Comparison of ENCODE assay signal across 9 cellular contexts in the genomic region with DNA sequence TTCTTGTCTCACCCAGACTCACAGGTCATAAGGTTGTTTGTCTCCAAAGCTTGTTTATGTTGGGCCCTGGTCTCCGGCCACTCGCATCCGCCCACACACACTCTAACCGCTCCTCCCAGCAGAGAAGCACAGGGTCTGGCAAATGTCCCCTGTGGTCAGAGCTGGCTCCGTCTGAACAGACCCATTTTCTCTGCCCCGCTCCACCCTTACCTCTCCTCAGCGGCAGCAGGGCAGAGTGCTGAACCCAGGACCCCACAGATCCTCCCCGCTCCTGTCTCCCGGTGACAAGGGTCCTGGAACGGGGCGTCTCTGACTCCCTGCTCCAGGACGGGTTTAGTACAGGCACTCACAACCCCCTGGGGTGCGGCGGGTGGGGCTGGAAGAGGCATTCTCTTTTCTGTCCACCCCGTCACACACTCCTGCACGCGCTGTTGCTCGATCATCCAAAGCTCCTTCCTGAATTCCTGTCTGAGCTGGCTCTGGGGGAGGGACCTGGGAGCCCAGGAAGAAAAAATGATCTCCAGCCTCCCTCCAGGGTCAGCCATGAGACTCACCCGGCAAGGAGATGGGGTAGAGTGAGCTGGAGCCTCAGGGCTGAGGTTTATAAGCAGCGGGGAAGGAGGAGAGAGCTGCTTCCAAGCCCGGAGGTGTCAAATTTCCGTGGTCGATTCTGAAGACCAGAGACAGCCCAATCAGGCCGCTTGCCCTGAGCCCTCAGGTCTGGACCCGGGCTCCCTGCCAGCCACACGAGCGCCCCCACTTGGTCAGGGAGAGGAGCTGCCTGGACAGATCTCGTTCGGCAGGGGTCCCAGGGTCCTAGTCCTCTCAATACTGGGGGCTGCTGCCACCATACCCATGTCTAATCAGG. TPM values are rescaled to one million over a fixed set of nuclear protein-coding genes. Genes with fewer than 3 reads are reported as not detected.
DNase-seq lines count a peak whose midpoint lies in the region; ATAC-seq, FAIRE-seq and TF ChIP-seq lines count a peak whose summit lies in the region.
"Had no signal": no experiment of that assay in that cellular context is flagged by ENCODE, and none has a peak within 500 bp of the region (broad histone marks: within the 10 kb centered on the region; RNA-seq: fewer than 3 reads in every experiment).

A gene (minus strand): TSS at position 577 of the 868 bp plus-strand sequence. CDS start 1,033 bp downstream, outside the sequence.

- H3K36me3 ChIP-seq in PC-9 (ENCODE audit: low read depth): peaks cover 19% of the 10 kb centered on the region; the same call in 1 of the 2 replicates

- peaks cover 36% of the 10 kb centered on the region for H3K79me2 ChIP-seq in PC-9 (ENCODE audit: low read depth)

- POLR2A ChIA-PET in PC-9 (lab: Charles Lee; ENCODE audit: unreplicated experiment): interaction anchor here (0.6 to 2.4 kb wide), 11 partner anchors 12 to 336 kb away, joined by 3 to 32 read pairs (median 6); a partner anchor contains a TSS

- H3K27me3 ChIP-seq in PC-9 (ENCODE audit: insufficient read depth, low read depth): no peaks in the 10 kb centered on the region

- peak within 1 kb of the TSS; percentile 100 for H3K4me2 ChIP-seq in PC-9

- DNase-seq in COLO829 (ENCODE audit: low spot score): peak; percentile 93
- DNase-seq in HTR-8/SVneo (ENCODE audit: insufficient read length, low spot score): peak; percentile 93
- peak; percentile 91 to 95 for DNase-seq in PC-9
- DNase-seq in coronary artery (ENCODE audit: low spot score): no peak
- DNase-seq in kidney glomerular epithelial cell (lab: John Stamatoyannopoulos, UW): peak; percentile 95
- DNase-seq in stimulated activated CD8-positive, alpha-beta memory T cell treated with anti-CD3 and anti-CD28 coated beads, Interleukin-4, amount 100 ng/mL, for 48 hours: peak; percentile 40
- no peak for DNase-seq in stimulated activated CD4-positive, alpha-beta T cell treated with anti-CD3 and anti-CD28 coated beads, Interleukin-2, amount 100 ng/mL, for 48 hours

- intact Hi-C loops in PC-9 (cut with micrococcal nuclease; ENCODE audit: unreplicated experiment): loop anchor here (1.0 to 2.0 kb wide), 4 partner anchors 19 to 116 kb away; no protein-coding TSS in a partner anchor

- no peak for FAIRE-seq in HTR-8/SVneo (lab: Jason Lieb, UNC)

- no peak for ATAC-seq in GM19397 (IDR thresholded peaks at IDR 0.05; ENCODE audit: unreplicated experiment)
- ATAC-seq: T-cell had no signal

- BruUV-seq in PC-9 (replicated peaks; lab: Mats Ljungman, UMichigan): TSS peak; percentile 65

- H3K9me3 ChIP-seq in PC-9 (ENCODE audit: insufficient read depth, low read depth): no peaks in the 10 kb centered on the region

- peak; percentile 93 for TF ChIP-seq CTCF in PC-9 (conservative IDR thresholded peaks at IDR 0.05)
- TF ChIP-seq CTCF in coronary artery (IDR thresholded peaks at IDR 0.05): no peak

- peaks cover 31% of the 10 kb centered on the region for H3K4me1 ChIP-seq in PC-9 (replicated peaks; ENCODE audit: insufficient read depth)

- peak within 1 kb of the TSS; percentile 69 for H3K4me3 ChIP-seq in PC-9
- peak within 1 kb of the TSS; percentile 81 for H3K4me3 ChIP-seq in coronary artery

- no peaks in the 10 kb centered on the region for H3K9me2 ChIP-seq in PC-9 (ENCODE audit: insufficient read depth)

- peaks cover 17% of the 10 kb centered on the region for H3F3A ChIP-seq in PC-9 (ENCODE audit: insufficient read depth, low read depth)

- peak within 1 kb of the TSS; percentile 74 for H2AFZ ChIP-seq in PC-9

- CTCF ChIA-PET in PC-9 (lab: Charles Lee): interaction anchor here (0.5 to 1.9 kb wide), 16 partner anchors 8 to 375 kb away, joined by 3 to 19 read pairs (median 6); a partner anchor contains a TSS

- H4K20me1 ChIP-seq in PC-9 (ENCODE audit: insufficient read depth): no peaks in the 10 kb centered on the region

- H3K27ac ChIP-seq in PC-9: peak within 1 kb of the TSS; percentile 88
- H3K27ac ChIP-seq in coronary artery: peak within 1 kb of the TSS; percentile 88 to 96

RNA-seq across cellular contexts. Expression of the gene that starts here (rescaled TPM):
- total RNA-seq in PC-9 (2021): 120 and 144 TPM in 2 replicates

Comparison
In these comparisons a context has a peak if more than half of its experiments do, and no peak if none do; other contexts are left out.
1. DNase-seq: peak in COLO829 (single experiment), HTR-8/SVneo (single experiment), PC-9 (2 of 2), kidney glomerular epithelial cell (single experiment) and stimulated activated CD8-positive, alpha-beta memory T cell treated with anti-CD3 and anti-CD28 coated beads, Interleukin-4, amount 100 ng/mL, for 48 hours (single experiment); none in coronary artery (single experiment) and stimulated activated CD4-positive, alpha-beta T cell treated with anti-CD3 and anti-CD28 coated beads, Interleukin-2, amount 100 ng/mL, for 48 hours (0 of 2).